ENCODE assay signal across 26 cellular contexts in the genomic region with DNA sequence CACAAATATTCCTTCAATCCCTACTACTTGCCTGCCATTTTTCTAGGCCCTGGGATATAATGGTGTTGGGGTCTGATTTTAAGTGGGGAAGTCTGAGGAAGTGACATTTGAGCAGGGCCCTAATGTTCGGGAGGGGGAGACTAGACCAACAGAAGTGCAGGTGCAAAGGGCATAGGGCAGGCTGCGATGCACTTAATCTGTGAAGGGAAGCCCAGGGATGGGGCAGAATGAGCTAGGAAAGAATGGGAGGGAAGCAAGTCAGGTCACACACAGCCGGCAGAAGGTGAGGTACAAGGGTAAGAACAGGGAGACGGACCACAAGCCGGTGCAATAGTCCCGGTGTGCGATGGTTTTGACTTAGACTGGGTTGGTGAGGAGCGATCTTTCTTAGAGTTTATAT.
"Had no signal": no experiment of that assay in that cellular context is flagged by ENCODE, and none has a peak within 500 bp of the region (broad histone marks: within the 10 kb centered on the region; RNA-seq: fewer than 3 reads in every experiment).

No MANE protein-coding gene starts in this region.

- DNase-seq: heart right ventricle; kidney glomerular epithelial cell; left cardiac atrium; left lung; lower lobe of right lung; mammary epithelial cell; mesenchymal stem cell; naive B cell; natural killer cell; ovary; right cardiac atrium; sigmoid colon; small intestine; spleen; stimulated activated naive B cell treated with anti-CD40 and anti-IgM and Interleukin-4, amounts not matched to agents 10 μg/mL and 1 μg/mL and 100 μg/mL, for 72 hours; stimulated activated naive CD8-positive, alpha-beta T cell treated with anti-CD3 and anti-CD28 coated beads, Interleukin-15, Interleukin-2, amounts not matched to agents 100 U/mL and 50 U/mL, for 24 hours; stomach; testis; thyroid gland; transverse colon had no signal

- H3K4me1 ChIP-seq: left lung, lower lobe of right lung, thyroid gland, transverse colon, upper lobe of left lung, vagina had no signal

- H3K36me3 Mint-ChIP-seq: mesothelial cell of epicardium; naive B cell; natural killer cell; stimulated activated naive B cell treated with anti-CD40 and anti-IgM and Interleukin-4, amounts not matched to agents 10 μg/mL and 1 μg/mL and 100 μg/mL, for 72 hours had no signal

- H3K4me3 ChIP-seq: heart right ventricle, hepatocyte, left lung, lower lobe of right lung, ovary, sigmoid colon, spleen, stomach, testis, thyroid gland, transverse colon, upper lobe of left lung, vagina had no signal

- ATAC-seq: heart right ventricle; left cardiac atrium; left lung; lower lobe of right lung; natural killer cell; right cardiac atrium; stimulated activated naive B cell treated with anti-CD40 and anti-IgM and Interleukin-4, amounts not matched to agents 10 μg/mL and 1 μg/mL and 100 μg/mL, for 72 hours; stimulated activated naive CD8-positive, alpha-beta T cell treated with anti-CD3 and anti-CD28 coated beads, Interleukin-15, Interleukin-2, amounts not matched to agents 100 U/mL and 50 U/mL, for 24 hours had no signal

- H3K4me1 Mint-ChIP-seq: naive B cell; natural killer cell; stimulated activated naive B cell treated with anti-CD40 and anti-IgM and Interleukin-4, amounts not matched to agents 10 μg/mL and 1 μg/mL and 100 μg/mL, for 72 hours had no signal

- H3K9me3 Mint-ChIP-seq: mesothelial cell of epicardium; naive B cell; natural killer cell; stimulated activated naive B cell treated with anti-CD40 and anti-IgM and Interleukin-4, amounts not matched to agents 10 μg/mL and 1 μg/mL and 100 μg/mL, for 72 hours had no signal

- H3K36me3 ChIP-seq: heart right ventricle, left lung, lower lobe of right lung, ovary, sigmoid colon, spleen, stomach, thyroid gland, transverse colon, upper lobe of left lung, vagina had no signal

- H3K79me2 ChIP-seq: hepatocyte had no signal

- H3K27me3 ChIP-seq: heart right ventricle, hepatocyte, left lung, ovary, sigmoid colon, spleen, testis, thyroid gland, transverse colon, upper lobe of left lung, vagina had no signal

- FAIRE-seq: keratinocyte, small intestine had no signal

- H3K27ac ChIP-seq: heart right ventricle, hepatocyte, left lung, lower lobe of right lung, ovary, sigmoid colon, stomach, testis, thyroid gland, transverse colon, upper lobe of left lung, vagina had no signal

- H3K27ac Mint-ChIP-seq: mesothelial cell of epicardium; natural killer cell; progenitor cell of endocrine pancreas; stimulated activated naive B cell treated with anti-CD40 and anti-IgM and Interleukin-4, amounts not matched to agents 10 μg/mL and 1 μg/mL and 100 μg/mL, for 72 hours had no signal

- H3K4me3 Mint-ChIP-seq: mesothelial cell of epicardium; naive B cell; natural killer cell; stimulated activated naive B cell treated with anti-CD40 and anti-IgM and Interleukin-4, amounts not matched to agents 10 μg/mL and 1 μg/mL and 100 μg/mL, for 72 hours had no signal

- H3K4me2 ChIP-seq: hepatocyte had no signal

- H2AFZ ChIP-seq: hepatocyte had no signal

- H3K9me3 ChIP-seq: heart right ventricle, left lung, lower lobe of right lung, ovary, sigmoid colon, spleen, stomach, testis, thyroid gland, transverse colon, upper lobe of left lung, vagina had no signal

- H3K27me3 Mint-ChIP-seq: progenitor cell of endocrine pancreas had no signal
